In genomic region chr1:1910033-1910465, GRCh38 we compare ENCODE assay signal across 1 cellular context.
TF ChIP-seq lines count a peak whose summit lies in the region.

No MANE protein-coding gene starts in this region.

TF ChIP-seq in HEK293, 187 proteins besides CTCF, POLR2A, EP300 and RAD21 (continued from another document and continues in another):
- TF ChIP-seq, protein P1, sequence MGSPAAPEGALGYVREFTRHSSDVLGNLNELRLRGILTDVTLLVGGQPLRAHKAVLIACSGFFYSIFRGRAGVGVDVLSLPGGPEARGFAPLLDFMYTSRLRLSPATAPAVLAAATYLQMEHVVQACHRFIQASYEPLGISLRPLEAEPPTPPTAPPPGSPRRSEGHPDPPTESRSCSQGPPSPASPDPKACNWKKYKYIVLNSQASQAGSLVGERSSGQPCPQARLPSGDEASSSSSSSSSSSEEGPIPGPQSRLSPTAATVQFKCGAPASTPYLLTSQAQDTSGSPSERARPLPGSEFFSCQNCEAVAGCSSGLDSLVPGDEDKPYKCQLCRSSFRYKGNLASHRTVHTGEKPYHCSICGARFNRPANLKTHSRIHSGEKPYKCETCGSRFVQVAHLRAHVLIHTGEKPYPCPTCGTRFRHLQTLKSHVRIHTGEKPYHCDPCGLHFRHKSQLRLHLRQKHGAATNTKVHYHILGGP (tag by site-specific recombination; IDR thresholded peaks at IDR 0.05): no peak
- TF ChIP-seq ZNF223 (tag by site-specific recombination; IDR thresholded peaks at IDR 0.05) (no peak), ZNF621 (tag by site-specific recombination; IDR thresholded peaks at IDR 0.05) (no peak), ZNF398 (tag by site-specific recombination; IDR thresholded peaks at IDR 0.05) (no peak), ZNF560 (tag by site-specific recombination; IDR thresholded peaks at IDR 0.05; ENCODE audit: borderline replicate concordance) (no peak), BCL11B (tag by site-specific recombination; IDR thresholded peaks at IDR 0.05; ENCODE audit: low read depth) (no peak), ZNF24 (tag by site-specific recombination; IDR thresholded peaks at IDR 0.05) (no peak), OVOL3 (tag by site-specific recombination; IDR thresholded peaks at IDR 0.05) (no peak), ZFHX2 (tag by site-specific recombination; conservative IDR thresholded peaks at IDR 0.05) (peak; percentile 51), SP2 (tag by site-specific recombination; IDR thresholded peaks at IDR 0.05) (no peak), REST (tag by site-specific recombination; IDR thresholded peaks at IDR 0.05) (no peak), ZBTB11 (tag by site-specific recombination; conservative IDR thresholded peaks at IDR 0.05; ENCODE audit: low read depth) (no peak), ZNF777 (tag by site-specific recombination; IDR thresholded peaks at IDR 0.05; ENCODE audit: borderline replicate concordance) (no peak), ZNF600 (tag by site-specific recombination; IDR thresholded peaks at IDR 0.05) (peak; percentile 63; the same call in 1 of the 2 replicates), YY2 (tag by site-specific recombination; IDR thresholded peaks at IDR 0.05) (no peak), ZNF184 (tag by site-specific recombination; IDR thresholded peaks at IDR 0.05) (no peak), ZNF148 (tag by site-specific recombination; IDR thresholded peaks at IDR 0.05; ENCODE audit: borderline replicate concordance) (no peak), ZNF791 (tag by site-specific recombination; IDR thresholded peaks at IDR 0.05) (no peak)
- TF ChIP-seq, protein P2, sequence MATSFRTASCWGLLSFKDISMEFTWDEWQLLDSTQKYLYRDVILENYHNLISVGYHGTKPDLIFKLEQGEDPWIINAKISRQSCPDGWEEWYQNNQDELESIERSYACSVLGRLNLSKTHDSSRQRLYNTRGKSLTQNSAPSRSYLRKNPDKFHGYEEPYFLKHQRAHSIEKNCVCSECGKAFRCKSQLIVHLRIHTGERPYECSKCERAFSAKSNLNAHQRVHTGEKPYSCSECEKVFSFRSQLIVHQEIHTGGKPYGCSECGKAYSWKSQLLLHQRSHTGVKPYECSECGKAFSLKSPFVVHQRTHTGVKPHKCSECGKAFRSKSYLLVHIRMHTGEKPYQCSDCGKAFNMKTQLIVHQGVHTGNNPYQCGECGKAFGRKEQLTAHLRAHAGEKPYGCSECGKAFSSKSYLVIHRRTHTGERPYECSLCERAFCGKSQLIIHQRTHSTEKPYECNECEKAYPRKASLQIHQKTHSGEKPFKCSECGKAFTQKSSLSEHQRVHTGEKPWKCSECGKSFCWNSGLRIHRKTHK (tag by site-specific recombination; IDR thresholded peaks at IDR 0.05): no peak
- TF ChIP-seq, protein P3, sequence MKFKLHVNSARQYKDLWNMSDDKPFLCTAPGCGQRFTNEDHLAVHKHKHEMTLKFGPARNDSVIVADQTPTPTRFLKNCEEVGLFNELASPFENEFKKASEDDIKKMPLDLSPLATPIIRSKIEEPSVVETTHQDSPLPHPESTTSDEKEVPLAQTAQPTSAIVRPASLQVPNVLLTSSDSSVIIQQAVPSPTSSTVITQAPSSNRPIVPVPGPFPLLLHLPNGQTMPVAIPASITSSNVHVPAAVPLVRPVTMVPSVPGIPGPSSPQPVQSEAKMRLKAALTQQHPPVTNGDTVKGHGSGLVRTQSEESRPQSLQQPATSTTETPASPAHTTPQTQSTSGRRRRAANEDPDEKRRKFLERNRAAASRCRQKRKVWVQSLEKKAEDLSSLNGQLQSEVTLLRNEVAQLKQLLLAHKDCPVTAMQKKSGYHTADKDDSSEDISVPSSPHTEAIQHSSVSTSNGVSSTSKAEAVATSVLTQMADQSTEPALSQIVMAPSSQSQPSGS (tag by site-specific recombination; IDR thresholded peaks at IDR 0.05; ENCODE audit: low read depth): no peak
- TF ChIP-seq, protein P4, sequence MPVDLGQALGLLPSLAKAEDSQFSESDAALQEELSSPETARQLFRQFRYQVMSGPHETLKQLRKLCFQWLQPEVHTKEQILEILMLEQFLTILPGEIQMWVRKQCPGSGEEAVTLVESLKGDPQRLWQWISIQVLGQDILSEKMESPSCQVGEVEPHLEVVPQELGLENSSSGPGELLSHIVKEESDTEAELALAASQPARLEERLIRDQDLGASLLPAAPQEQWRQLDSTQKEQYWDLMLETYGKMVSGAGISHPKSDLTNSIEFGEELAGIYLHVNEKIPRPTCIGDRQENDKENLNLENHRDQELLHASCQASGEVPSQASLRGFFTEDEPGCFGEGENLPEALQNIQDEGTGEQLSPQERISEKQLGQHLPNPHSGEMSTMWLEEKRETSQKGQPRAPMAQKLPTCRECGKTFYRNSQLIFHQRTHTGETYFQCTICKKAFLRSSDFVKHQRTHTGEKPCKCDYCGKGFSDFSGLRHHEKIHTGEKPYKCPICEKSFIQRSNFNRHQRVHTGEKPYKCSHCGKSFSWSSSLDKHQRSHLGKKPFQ (tag by site-specific recombination; IDR thresholded peaks at IDR 0.05): no peak
- TF ChIP-seq, protein P5, sequence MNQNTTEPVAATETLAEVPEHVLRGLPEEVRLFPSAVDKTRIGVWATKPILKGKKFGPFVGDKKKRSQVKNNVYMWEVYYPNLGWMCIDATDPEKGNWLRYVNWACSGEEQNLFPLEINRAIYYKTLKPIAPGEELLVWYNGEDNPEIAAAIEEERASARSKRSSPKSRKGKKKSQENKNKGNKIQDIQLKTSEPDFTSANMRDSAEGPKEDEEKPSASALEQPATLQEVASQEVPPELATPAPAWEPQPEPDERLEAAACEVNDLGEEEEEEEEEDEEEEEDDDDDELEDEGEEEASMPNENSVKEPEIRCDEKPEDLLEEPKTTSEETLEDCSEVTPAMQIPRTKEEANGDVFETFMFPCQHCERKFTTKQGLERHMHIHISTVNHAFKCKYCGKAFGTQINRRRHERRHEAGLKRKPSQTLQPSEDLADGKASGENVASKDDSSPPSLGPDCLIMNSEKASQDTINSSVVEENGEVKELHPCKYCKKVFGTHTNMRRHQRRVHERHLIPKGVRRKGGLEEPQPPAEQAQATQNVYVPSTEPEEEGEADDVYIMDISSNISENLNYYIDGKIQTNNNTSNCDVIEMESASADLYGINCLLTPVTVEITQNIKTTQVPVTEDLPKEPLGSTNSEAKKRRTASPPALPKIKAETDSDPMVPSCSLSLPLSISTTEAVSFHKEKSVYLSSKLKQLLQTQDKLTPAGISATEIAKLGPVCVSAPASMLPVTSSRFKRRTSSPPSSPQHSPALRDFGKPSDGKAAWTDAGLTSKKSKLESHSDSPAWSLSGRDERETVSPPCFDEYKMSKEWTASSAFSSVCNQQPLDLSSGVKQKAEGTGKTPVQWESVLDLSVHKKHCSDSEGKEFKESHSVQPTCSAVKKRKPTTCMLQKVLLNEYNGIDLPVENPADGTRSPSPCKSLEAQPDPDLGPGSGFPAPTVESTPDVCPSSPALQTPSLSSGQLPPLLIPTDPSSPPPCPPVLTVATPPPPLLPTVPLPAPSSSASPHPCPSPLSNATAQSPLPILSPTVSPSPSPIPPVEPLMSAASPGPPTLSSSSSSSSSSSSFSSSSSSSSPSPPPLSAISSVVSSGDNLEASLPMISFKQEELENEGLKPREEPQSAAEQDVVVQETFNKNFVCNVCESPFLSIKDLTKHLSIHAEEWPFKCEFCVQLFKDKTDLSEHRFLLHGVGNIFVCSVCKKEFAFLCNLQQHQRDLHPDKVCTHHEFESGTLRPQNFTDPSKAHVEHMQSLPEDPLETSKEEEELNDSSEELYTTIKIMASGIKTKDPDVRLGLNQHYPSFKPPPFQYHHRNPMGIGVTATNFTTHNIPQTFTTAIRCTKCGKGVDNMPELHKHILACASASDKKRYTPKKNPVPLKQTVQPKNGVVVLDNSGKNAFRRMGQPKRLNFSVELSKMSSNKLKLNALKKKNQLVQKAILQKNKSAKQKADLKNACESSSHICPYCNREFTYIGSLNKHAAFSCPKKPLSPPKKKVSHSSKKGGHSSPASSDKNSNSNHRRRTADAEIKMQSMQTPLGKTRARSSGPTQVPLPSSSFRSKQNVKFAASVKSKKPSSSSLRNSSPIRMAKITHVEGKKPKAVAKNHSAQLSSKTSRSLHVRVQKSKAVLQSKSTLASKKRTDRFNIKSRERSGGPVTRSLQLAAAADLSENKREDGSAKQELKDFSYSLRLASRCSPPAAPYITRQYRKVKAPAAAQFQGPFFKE (tag by site-specific recombination; IDR thresholded peaks at IDR 0.05; ENCODE audit: borderline replicate concordance): no peak
